Comparison of ENCODE assay signal across 20 cellular contexts in genomic region chr7:29649010-29649716, GRCh38.
A peak's percentile ranks its signal among the peaks of the same experiment; 100 is the strongest.
DNase-seq lines count a peak whose midpoint lies in the region; ATAC-seq and TF ChIP-seq lines count a peak whose summit lies in the region.
"Had no signal": no experiment of that assay in that cellular context is flagged by ENCODE, and none has a peak within 500 bp of the region (broad histone marks: within the 10 kb centered on the region; RNA-seq: fewer than 3 reads in every experiment).

No MANE protein-coding gene starts in this region.

- H3K79me2 ChIP-seq in KMS-11 (ENCODE audit: insufficient read depth, low read depth), result peaks cover 95% of the 10 kb centered on the region

- no peaks in the 10 kb centered on the region for H4K20me1 ChIP-seq in KMS-11 (ENCODE audit: insufficient read depth)
- H4K20me1 ChIP-seq: BLaER1 had no signal

- H3K4me3 ChIP-seq in KMS-11 (IDR thresholded peaks at IDR 0.05; ENCODE audit: insufficient read depth, low read depth, low read length) (no peak overlapping the region), H7 (ENCODE audit: insufficient read depth, low read depth, low read length) (no peak overlapping the region), body of pancreas (no peak overlapping the region)
- H3K4me3 ChIP-seq: BLaER1, GM23338, HAP-1 had no signal

- DNase-seq in activated CD4-positive, alpha-beta T cell treated with anti-CD3 and anti-CD28 coated beads, Interleukin-2, amount 10 ng/mL, durations not matched to agents 24 days and 14 days, result peak; percentile 40
- DNase-seq in activated CD4-positive, alpha-beta T cell treated with anti-CD3 and anti-CD28 coated beads, Interleukin-2, amount 50 U/mL, for 4 hours, result no peak
- DNase-seq in left ventricle myocardium superior (no peak), left cardiac atrium (no peak), H7 (no peak), body of pancreas (no peak)
- no peak for DNase-seq in stimulated activated effector memory CD8-positive, alpha-beta T cell treated with anti-CD3 and anti-CD28 coated beads, Interleukin-12 subunit alpha, Interleukin-12 subunit beta, amount 100 ng/mL, for 72 hours (ENCODE audit: low spot score in 2 of 2)
- DNase-seq: Caco-2; CD4-positive, CD25-positive, alpha-beta regulatory T cell; CD8-positive, alpha-beta T cell; DMS153; DND-41; HFFc6 had no signal

- H3K27me3 Mint-ChIP-seq in activated CD4-positive, alpha-beta T cell treated with anti-CD3 and anti-CD28 coated beads, Interleukin-2, amount 10 ng/mL, durations not matched to agents 24 days and 14 days, result no peaks in the 10 kb centered on the region
- H3K27me3 Mint-ChIP-seq: B cell; CD4-positive, CD25-positive, alpha-beta regulatory T cell had no signal

- no peaks in the 10 kb centered on the region for H3K9me3 Mint-ChIP-seq in activated CD4-positive, alpha-beta T cell treated with anti-CD3 and anti-CD28 coated beads, Interleukin-2, amount 10 ng/mL, durations not matched to agents 24 days and 14 days
- H3K9me3 Mint-ChIP-seq in stimulated activated effector memory CD8-positive, alpha-beta T cell treated with anti-CD3 and anti-CD28 coated beads, Interleukin-12 subunit alpha, Interleukin-12 subunit beta, amount 100 ng/mL, for 72 hours, result no peaks in the 10 kb centered on the region
- H3K9me3 Mint-ChIP-seq: CD8-positive, alpha-beta T cell; GM23338; HFFc6 had no signal

- H3K9ac ChIP-seq in KMS-11, result no peak overlapping the region
- H3K9ac ChIP-seq: BLaER1 had no signal

- no peaks in the 10 kb centered on the region for H3K27me3 ChIP-seq in KMS-11 (ENCODE audit: insufficient read depth, low read depth)
- no peaks in the 10 kb centered on the region for H3K27me3 ChIP-seq in H7 (ENCODE audit: control insufficient read depth, insufficient read depth, low read length)
- no peaks in the 10 kb centered on the region for H3K27me3 ChIP-seq in body of pancreas
- H3K27me3 ChIP-seq: BLaER1 had no signal

- H2AFZ ChIP-seq in KMS-11 (ENCODE audit: low read depth), result no peak overlapping the region
- H2AFZ ChIP-seq: GM23338 had no signal

- H3K9me3 ChIP-seq in body of pancreas, result no peaks in the 10 kb centered on the region
- H3K9me3 ChIP-seq: Caco-2, HAP-1 had no signal

- peak overlapping the region; percentile 61; the same call in 1 of the 2 replicates for H3K4me2 ChIP-seq in KMS-11
- H3K4me2 ChIP-seq: BLaER1, GM23338 had no signal

- WGBS in body of pancreas, 2 donors, result 92 to 94% methylated on average over 29 to 30 of the region's 34 CpGs

- TF ChIP-seq CTCF in KMS-11 (conservative IDR thresholded peaks at IDR 0.05; ENCODE audit: low read depth, low read length) (no peak), body of pancreas (IDR thresholded peaks at IDR 0.05) (no peak)

- no peaks in the 10 kb centered on the region for H3K36me3 Mint-ChIP-seq in activated CD4-positive, alpha-beta T cell treated with anti-CD3 and anti-CD28 coated beads, Interleukin-2, amount 10 ng/mL, durations not matched to agents 24 days and 14 days (ENCODE audit: low read depth)
- no peaks in the 10 kb centered on the region for H3K36me3 Mint-ChIP-seq in stimulated activated effector memory CD8-positive, alpha-beta T cell treated with anti-CD3 and anti-CD28 coated beads, Interleukin-12 subunit alpha, Interleukin-12 subunit beta, amount 100 ng/mL, for 72 hours
- H3K36me3 Mint-ChIP-seq: CD4-positive, CD25-positive, alpha-beta regulatory T cell; CD8-positive, alpha-beta T cell had no signal

- TF ChIP-seq POLR2A in body of pancreas (IDR thresholded peaks at IDR 0.05), result no peak

- no peaks in the 10 kb centered on the region for H3K4me1 Mint-ChIP-seq in activated CD4-positive, alpha-beta T cell treated with anti-CD3 and anti-CD28 coated beads, Interleukin-2, amount 10 ng/mL, durations not matched to agents 24 days and 14 days
- no peaks in the 10 kb centered on the region for H3K4me1 Mint-ChIP-seq in stimulated activated effector memory CD8-positive, alpha-beta T cell treated with anti-CD3 and anti-CD28 coated beads, Interleukin-12 subunit alpha, Interleukin-12 subunit beta, amount 100 ng/mL, for 72 hours
- H3K4me1 Mint-ChIP-seq: B cell; CD4-positive, CD25-positive, alpha-beta regulatory T cell had no signal

- intact Hi-C loops in activated CD4-positive, alpha-beta T cell treated with anti-CD3 and anti-CD28 coated beads, Interleukin-2, amount 10 ng/mL, durations not matched to agents 24 days and 14 days (cut with micrococcal nuclease), result no loop called here
- intact Hi-C loops in left ventricle myocardium superior (cut with micrococcal nuclease) (no loop called here), left cardiac atrium (cut with DNase I) (no loop called here), body of pancreas (cut with DNase I) (no loop called here)

- ATAC-seq in left ventricle myocardium superior (peak; percentile 38), left cardiac atrium (no peak), body of pancreas (no peak)
- ATAC-seq in stimulated activated effector memory CD8-positive, alpha-beta T cell treated with anti-CD3 and anti-CD28 coated beads, Interleukin-12 subunit alpha, Interleukin-12 subunit beta, amount 100 ng/mL, for 72 hours, result peak; percentile 19
- ATAC-seq: CD8-positive, alpha-beta T cell; GM23338 had no signal

- H3K4me1 ChIP-seq in KMS-11 (ENCODE audit: low read depth, poor library complexity, severe bottlenecking) (peaks cover 97% of the 10 kb centered on the region), body of pancreas (no peaks in the 10 kb centered on the region)
- H3K4me1 ChIP-seq: BLaER1, HAP-1 had no signal

- H3K27ac ChIP-seq in KMS-11, result peak overlapping the region; percentile 44; the same call in 1 of the 2 replicates
- no peak overlapping the region for H3K27ac ChIP-seq in body of pancreas
- H3K27ac ChIP-seq: 22Rv1, BLaER1, C4-2B had no signal

- no peaks in the 10 kb centered on the region; the same call in 1 of the 2 replicates for H3K36me3 ChIP-seq in KMS-11 (ENCODE audit: insufficient read depth)
- no peaks in the 10 kb centered on the region for H3K36me3 ChIP-seq in H7 (replicated peaks; ENCODE audit: control insufficient read depth, insufficient read depth, low read length)
- no peaks in the 10 kb centered on the region for H3K36me3 ChIP-seq in body of pancreas (replicated peaks in 1 of 2; ENCODE audit: insufficient read depth in 1 of 2, low read depth in 2 of 2)
- H3K36me3 ChIP-seq: HAP-1 had no signal

- H3K4me3 Mint-ChIP-seq in activated CD4-positive, alpha-beta T cell treated with anti-CD3 and anti-CD28 coated beads, Interleukin-2, amount 10 ng/mL, durations not matched to agents 24 days and 14 days, result no peak overlapping the region
- no peak overlapping the region for H3K4me3 Mint-ChIP-seq in stimulated activated effector memory CD8-positive, alpha-beta T cell treated with anti-CD3 and anti-CD28 coated beads, Interleukin-12 subunit alpha, Interleukin-12 subunit beta, amount 100 ng/mL, for 72 hours
- H3K4me3 Mint-ChIP-seq: B cell; CD4-positive, CD25-positive, alpha-beta regulatory T cell; CD8-positive, alpha-beta T cell; GM23338; HFFc6 had no signal

- H3K27ac Mint-ChIP-seq in activated CD4-positive, alpha-beta T cell treated with anti-CD3 and anti-CD28 coated beads, Interleukin-2, amount 10 ng/mL, durations not matched to agents 24 days and 14 days, result no peak overlapping the region
- no peak overlapping the region for H3K27ac Mint-ChIP-seq in stimulated activated effector memory CD8-positive, alpha-beta T cell treated with anti-CD3 and anti-CD28 coated beads, Interleukin-12 subunit alpha, Interleukin-12 subunit beta, amount 100 ng/mL, for 72 hours
- H3K27ac Mint-ChIP-seq: B cell; CD4-positive, CD25-positive, alpha-beta regulatory T cell; CD8-positive, alpha-beta T cell; GM23338; HFFc6 had no signal

Comparison
In these comparisons a context has a peak if more than half of its experiments do, and no peak if none do; other contexts are left out.
1. ATAC-seq: peak in left ventricle myocardium superior (single experiment) and stimulated activated effector memory CD8-positive, alpha-beta T cell treated with anti-CD3 and anti-CD28 coated beads, Interleukin-12 subunit alpha, Interleukin-12 subunit beta, amount 100 ng/mL, for 72 hours (single experiment); none in left cardiac atrium (0 of 2) and body of pancreas (single experiment).